1 cellular context compared by ENCODE assay signal in the genomic region with DNA sequence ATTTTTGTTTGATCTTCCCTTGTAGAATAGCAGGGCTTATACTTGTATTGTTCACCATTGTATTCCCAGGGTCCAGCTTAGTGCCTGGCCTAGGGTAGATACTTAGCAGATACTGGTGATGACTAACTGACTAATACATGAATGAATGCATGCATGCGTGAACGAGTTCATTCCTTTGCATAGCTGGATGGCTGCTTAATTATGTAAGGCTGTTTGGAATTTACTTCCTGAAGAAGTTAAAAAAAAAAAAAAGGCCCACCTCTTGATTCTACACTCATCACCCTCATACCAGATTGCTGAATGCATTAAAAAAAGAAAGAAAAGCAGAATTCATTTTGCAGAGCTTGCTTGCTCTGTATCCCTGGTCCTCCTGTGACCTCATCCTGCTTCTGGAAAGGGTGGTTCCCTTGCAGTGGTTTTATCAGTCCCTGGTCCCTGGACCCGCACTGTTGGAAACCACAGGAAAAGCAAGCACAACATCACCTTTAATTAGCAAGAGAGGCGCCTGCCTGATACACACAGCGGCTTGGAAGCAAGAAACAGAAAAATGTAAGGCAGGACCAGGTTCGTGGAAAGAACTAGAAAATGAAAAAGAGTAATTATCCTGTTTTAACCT.
TF ChIP-seq lines count a peak whose summit lies in the region.

No MANE protein-coding gene starts in this region.

TF ChIP-seq in GM23338, 12 proteins besides CTCF, POLR2A, EP300 and RAD21 (continued from another document):
- TF ChIP-seq, protein P1, sequence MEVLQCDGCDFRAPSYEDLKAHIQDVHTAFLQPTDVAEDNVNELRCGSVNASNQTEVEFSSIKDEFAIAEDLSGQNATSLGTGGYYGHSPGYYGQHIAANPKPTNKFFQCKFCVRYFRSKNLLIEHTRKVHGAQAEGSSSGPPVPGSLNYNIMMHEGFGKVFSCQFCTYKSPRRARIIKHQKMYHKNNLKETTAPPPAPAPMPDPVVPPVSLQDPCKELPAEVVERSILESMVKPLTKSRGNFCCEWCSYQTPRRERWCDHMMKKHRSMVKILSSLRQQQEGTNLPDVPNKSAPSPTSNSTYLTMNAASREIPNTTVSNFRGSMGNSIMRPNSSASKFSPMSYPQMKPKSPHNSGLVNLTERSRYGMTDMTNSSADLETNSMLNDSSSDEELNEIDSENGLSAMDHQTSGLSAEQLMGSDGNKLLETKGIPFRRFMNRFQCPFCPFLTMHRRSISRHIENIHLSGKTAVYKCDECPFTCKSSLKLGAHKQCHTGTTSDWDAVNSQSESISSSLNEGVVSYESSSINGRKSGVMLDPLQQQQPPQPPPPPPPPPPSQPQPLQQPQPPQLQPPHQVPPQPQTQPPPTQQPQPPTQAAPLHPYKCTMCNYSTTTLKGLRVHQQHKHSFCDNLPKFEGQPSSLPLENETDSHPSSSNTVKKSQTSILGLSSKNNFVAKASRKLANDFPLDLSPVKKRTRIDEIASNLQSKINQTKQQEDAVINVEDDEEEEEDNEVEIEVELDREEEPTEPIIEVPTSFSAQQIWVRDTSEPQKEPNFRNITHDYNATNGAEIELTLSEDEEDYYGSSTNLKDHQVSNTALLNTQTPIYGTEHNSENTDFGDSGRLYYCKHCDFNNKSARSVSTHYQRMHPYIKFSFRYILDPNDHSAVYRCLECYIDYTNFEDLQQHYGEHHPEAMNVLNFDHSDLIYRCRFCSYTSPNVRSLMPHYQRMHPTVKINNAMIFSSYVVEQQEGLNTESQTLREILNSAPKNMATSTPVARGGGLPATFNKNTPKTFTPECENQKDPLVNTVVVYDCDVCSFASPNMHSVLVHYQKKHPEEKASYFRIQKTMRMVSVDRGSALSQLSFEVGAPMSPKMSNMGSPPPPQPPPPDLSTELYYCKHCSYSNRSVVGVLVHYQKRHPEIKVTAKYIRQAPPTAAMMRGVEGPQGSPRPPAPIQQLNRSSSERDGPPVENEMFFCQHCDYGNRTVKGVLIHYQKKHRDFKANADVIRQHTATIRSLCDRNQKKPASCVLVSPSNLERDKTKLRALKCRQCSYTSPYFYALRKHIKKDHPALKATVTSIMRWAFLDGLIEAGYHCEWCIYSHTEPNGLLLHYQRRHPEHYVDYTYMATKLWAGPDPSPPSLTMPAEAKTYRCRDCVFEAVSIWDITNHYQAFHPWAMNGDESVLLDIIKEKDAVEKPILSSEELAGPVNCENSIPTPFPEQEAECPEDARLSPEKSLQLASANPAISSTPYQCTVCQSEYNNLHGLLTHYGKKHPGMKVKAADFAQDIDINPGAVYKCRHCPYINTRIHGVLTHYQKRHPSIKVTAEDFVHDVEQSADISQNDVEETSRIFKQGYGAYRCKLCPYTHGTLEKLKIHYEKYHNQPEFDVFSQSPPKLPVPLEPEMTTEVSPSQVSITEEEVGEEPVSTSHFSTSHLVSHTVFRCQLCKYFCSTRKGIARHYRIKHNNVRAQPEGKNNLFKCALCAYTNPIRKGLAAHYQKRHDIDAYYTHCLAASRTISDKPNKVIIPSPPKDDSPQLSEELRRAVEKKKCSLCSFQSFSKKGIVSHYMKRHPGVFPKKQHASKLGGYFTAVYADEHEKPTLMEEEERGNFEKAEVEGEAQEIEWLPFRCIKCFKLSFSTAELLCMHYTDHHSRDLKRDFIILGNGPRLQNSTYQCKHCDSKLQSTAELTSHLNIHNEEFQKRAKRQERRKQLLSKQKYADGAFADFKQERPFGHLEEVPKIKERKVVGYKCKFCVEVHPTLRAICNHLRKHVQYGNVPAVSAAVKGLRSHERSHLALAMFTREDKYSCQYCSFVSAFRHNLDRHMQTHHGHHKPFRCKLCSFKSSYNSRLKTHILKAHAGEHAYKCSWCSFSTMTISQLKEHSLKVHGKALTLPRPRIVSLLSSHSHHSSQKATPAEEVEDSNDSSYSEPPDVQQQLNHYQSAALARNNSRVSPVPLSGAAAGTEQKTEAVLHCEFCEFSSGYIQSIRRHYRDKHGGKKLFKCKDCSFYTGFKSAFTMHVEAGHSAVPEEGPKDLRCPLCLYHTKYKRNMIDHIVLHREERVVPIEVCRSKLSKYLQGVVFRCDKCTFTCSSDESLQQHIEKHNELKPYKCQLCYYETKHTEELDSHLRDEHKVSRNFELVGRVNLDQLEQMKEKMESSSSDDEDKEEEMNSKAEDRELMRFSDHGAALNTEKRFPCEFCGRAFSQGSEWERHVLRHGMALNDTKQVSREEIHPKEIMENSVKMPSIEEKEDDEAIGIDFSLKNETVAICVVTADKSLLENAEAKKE (CRISPR knock-in tag; IDR thresholded peaks at IDR 0.05) = no peak
- TF ChIP-seq EZH2phosphoT487 (IDR thresholded peaks at IDR 0.05; ENCODE audit: unreplicated experiment) = no peak
- TF ChIP-seq NANOG (IDR thresholded peaks at IDR 0.05; ENCODE audit: borderline replicate concordance) = no peak
- TF ChIP-seq EZH2 (IDR thresholded peaks at IDR 0.05; ENCODE audit: low read depth, unreplicated experiment) = no peak
- TF ChIP-seq JUNB (IDR thresholded peaks at IDR 0.05; ENCODE audit: unreplicated experiment) = no peak
